ENCODE assay signal across 1 cellular context in the genomic region with DNA sequence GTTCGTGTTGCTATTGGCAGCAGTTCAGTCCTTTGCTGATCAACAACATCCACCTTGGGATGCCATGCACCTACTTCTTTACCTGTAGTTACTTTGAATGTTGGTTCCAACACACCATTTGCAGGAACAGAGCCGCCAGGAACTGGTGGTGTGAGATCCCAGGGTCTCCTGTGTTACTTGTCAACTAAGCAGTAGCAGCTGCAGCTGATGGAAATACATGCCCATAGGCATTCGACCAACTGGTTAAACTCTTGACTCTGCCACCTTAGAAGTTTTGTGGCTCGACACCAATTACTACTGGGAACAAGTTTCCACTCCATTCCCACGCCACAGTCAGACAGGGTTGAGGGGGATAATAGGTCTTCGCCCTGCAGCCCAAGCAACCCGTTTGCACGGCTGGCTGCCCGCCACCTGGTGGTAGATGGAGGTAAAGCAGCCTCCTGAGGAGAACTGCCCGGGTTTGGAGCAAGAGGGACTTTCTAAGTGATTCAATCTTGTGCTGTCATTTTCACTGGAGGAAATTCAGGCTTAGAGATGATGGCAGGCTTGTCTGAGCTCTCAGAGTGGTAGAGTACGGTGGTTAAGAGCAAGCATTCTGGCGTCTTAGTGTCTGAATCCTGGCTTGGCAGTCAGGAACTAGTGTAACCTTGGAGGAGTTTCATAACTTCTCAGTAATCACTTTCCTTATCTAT.
TF ChIP-seq lines count a peak whose summit lies in the region.

No MANE protein-coding gene starts in this region.

TF ChIP-seq in GM12878, 131 proteins besides CTCF, POLR2A, EP300 and RAD21 (continued from another document):
- TF ChIP-seq, protein P1, sequence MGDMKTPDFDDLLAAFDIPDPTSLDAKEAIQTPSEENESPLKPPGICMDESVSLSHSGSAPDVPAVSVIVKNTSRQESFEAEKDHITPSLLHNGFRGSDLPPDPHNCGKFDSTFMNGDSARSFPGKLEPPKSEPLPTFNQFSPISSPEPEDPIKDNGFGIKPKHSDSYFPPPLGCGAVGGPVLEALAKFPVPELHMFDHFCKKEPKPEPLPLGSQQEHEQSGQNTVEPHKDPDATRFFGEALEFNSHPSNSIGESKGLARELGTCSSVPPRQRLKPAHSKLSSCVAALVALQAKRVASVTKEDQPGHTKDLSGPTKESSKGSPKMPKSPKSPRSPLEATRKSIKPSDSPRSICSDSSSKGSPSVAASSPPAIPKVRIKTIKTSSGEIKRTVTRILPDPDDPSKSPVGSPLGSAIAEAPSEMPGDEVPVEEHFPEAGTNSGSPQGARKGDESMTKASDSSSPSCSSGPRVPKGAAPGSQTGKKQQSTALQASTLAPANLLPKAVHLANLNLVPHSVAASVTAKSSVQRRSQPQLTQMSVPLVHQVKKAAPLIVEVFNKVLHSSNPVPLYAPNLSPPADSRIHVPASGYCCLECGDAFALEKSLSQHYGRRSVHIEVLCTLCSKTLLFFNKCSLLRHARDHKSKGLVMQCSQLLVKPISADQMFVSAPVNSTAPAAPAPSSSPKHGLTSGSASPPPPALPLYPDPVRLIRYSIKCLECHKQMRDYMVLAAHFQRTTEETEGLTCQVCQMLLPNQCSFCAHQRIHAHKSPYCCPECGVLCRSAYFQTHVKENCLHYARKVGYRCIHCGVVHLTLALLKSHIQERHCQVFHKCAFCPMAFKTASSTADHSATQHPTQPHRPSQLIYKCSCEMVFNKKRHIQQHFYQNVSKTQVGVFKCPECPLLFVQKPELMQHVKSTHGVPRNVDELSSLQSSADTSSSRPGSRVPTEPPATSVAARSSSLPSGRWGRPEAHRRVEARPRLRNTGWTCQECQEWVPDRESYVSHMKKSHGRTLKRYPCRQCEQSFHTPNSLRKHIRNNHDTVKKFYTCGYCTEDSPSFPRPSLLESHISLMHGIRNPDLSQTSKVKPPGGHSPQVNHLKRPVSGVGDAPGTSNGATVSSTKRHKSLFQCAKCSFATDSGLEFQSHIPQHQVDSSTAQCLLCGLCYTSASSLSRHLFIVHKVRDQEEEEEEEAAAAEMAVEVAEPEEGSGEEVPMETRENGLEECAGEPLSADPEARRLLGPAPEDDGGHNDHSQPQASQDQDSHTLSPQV (IDR thresholded peaks at IDR 0.05), result 0 out of 2 replicates have a peak, but pooled peaks have one; percentile 21
- no peak for TF ChIP-seq NR2C1 (IDR thresholded peaks at IDR 0.05)
- no peak for TF ChIP-seq FOXK2 (IDR thresholded peaks at IDR 0.05)
- TF ChIP-seq CHD1 (IDR thresholded peaks at IDR 0.05; ENCODE audit: low read depth, low read length), result no peak
- TF ChIP-seq SMC3 (IDR thresholded peaks at IDR 0.05; ENCODE audit: borderline replicate concordance, low read length), result peak; percentile 85; the same call in 1 of the 2 replicates
- TF ChIP-seq RB1 (IDR thresholded peaks at IDR 0.05; ENCODE audit: borderline replicate concordance), result no peak
- no peak for TF ChIP-seq HDAC2 (IDR thresholded peaks at IDR 0.05)
- no peak for TF ChIP-seq IRF5 (IDR thresholded peaks at IDR 0.05; ENCODE audit: borderline replicate concordance)
- TF ChIP-seq RELA (IDR thresholded peaks at IDR 0.05; ENCODE audit: borderline replicate concordance, partially characterized antibody), result peak; percentile 20
- peak; percentile 57; the same call in 1 of the 2 replicates for TF ChIP-seq YY1 (IDR thresholded peaks at IDR 0.05; ENCODE audit: low read depth, low read length)
